Comparison of ENCODE assay signal across 1 cellular context in the genomic region with DNA sequence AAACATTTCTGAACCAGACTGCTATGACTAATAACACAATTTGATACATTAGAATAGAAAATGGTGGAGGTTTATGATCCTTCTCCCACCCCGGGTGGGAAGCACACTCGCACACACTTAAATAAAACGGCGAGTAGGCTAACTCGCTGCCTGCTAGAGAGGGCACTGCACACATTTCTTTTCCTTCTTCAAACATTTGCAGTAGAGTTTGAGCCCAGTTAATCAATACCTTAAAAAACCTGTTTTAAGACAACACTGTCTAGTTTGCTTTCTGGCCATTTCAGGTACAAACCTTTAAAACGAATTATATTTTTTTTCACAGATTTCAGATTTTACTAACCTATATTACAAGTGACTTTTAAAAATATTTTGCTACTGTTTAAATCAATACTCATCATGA.
TF ChIP-seq lines count a peak whose summit lies in the region.

No MANE protein-coding gene starts in this region.

TF ChIP-seq in A549, 52 proteins besides CTCF, POLR2A, EP300 and RAD21 (continued from another document):
- TF ChIP-seq, protein P1, sequence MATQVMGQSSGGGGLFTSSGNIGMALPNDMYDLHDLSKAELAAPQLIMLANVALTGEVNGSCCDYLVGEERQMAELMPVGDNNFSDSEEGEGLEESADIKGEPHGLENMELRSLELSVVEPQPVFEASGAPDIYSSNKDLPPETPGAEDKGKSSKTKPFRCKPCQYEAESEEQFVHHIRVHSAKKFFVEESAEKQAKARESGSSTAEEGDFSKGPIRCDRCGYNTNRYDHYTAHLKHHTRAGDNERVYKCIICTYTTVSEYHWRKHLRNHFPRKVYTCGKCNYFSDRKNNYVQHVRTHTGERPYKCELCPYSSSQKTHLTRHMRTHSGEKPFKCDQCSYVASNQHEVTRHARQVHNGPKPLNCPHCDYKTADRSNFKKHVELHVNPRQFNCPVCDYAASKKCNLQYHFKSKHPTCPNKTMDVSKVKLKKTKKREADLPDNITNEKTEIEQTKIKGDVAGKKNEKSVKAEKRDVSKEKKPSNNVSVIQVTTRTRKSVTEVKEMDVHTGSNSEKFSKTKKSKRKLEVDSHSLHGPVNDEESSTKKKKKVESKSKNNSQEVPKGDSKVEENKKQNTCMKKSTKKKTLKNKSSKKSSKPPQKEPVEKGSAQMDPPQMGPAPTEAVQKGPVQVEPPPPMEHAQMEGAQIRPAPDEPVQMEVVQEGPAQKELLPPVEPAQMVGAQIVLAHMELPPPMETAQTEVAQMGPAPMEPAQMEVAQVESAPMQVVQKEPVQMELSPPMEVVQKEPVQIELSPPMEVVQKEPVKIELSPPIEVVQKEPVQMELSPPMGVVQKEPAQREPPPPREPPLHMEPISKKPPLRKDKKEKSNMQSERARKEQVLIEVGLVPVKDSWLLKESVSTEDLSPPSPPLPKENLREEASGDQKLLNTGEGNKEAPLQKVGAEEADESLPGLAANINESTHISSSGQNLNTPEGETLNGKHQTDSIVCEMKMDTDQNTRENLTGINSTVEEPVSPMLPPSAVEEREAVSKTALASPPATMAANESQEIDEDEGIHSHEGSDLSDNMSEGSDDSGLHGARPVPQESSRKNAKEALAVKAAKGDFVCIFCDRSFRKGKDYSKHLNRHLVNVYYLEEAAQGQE (IDR thresholded peaks at IDR 0.05): no peak
- no peak for TF ChIP-seq NFE2L2 (conservative IDR thresholded peaks at IDR 0.05; ENCODE audit: low read length)
- no peak for TF ChIP-seq ZC3H11A (IDR thresholded peaks at IDR 0.05)
- no peak for TF ChIP-seq SREBF2 (IDR thresholded peaks at IDR 0.05)
- TF ChIP-seq HOXB13 (CRISPR knock-in tag; IDR thresholded peaks at IDR 0.05; ENCODE audit: low read depth): no peak
TF ChIP-seq in A549: peak in this region for 0.
